Comparison of ENCODE assay signal across 1 cellular context in genomic region chr22:37483594-37484114, GRCh38.
TF ChIP-seq lines count a peak whose summit lies in the region.

No MANE protein-coding gene starts in this region.

TF ChIP-seq in H1, 55 proteins besides CTCF, POLR2A, EP300 and RAD21 (continued from another document):
- TF ChIP-seq SUZ12 (IDR thresholded peaks at IDR 0.05; ENCODE audit: low read length), result no peak
- TF ChIP-seq BRCA1 (IDR thresholded peaks at IDR 0.05; ENCODE audit: low read depth, low read length), result no peak
- TF ChIP-seq YY1 (IDR thresholded peaks at IDR 0.05; ENCODE audit: low read depth, low read length), result no peak
- TF ChIP-seq, protein P1, sequence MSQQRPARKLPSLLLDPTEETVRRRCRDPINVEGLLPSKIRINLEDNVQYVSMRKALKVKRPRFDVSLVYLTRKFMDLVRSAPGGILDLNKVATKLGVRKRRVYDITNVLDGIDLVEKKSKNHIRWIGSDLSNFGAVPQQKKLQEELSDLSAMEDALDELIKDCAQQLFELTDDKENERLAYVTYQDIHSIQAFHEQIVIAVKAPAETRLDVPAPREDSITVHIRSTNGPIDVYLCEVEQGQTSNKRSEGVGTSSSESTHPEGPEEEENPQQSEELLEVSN (IDR thresholded peaks at IDR 0.05), result no peak
- TF ChIP-seq SP4 (IDR thresholded peaks at IDR 0.05; ENCODE audit: low read length), result no peak
- no peak for TF ChIP-seq MAFK (IDR thresholded peaks at IDR 0.05; ENCODE audit: low read depth, low read length)
- no peak for TF ChIP-seq CHD1 (IDR thresholded peaks at IDR 0.05; ENCODE audit: low read depth, low read length)
- TF ChIP-seq HDAC2 (IDR thresholded peaks at IDR 0.05; ENCODE audit: borderline replicate concordance in 1 of 2, low read depth in 2 of 2, low read length in 2 of 2), result no peak
- no peak for TF ChIP-seq ZNF274 (IDR thresholded peaks at IDR 0.05; ENCODE audit: borderline replicate concordance, extremely low read depth, low read length)
- no peak for TF ChIP-seq KDM5A (IDR thresholded peaks at IDR 0.05; ENCODE audit: low read length)
- no peak for TF ChIP-seq PHF8 (conservative IDR thresholded peaks at IDR 0.05; ENCODE audit: low read depth, low read length)
- no peak for TF ChIP-seq CHD2 (IDR thresholded peaks at IDR 0.05; ENCODE audit: low read length)
- no peak for TF ChIP-seq ASH2L (IDR thresholded peaks at IDR 0.05; ENCODE audit: low read length)
- no peak for TF ChIP-seq CTBP2 (IDR thresholded peaks at IDR 0.05; ENCODE audit: borderline replicate concordance, insufficient read depth, insufficient read length, low read length)
- no peak for TF ChIP-seq TAF7 (optimal IDR thresholded peaks at IDR 0.05; ENCODE audit: borderline replicate concordance, low read depth, low read length)
